Comparison of ENCODE assay signal across 8 cellular contexts in genomic region chr4:74794341-74794801, GRCh38. TPM values are rescaled to one million over a fixed set of nuclear protein-coding genes. Genes with fewer than 3 reads are reported as not detected.
DNase-seq lines count a peak whose midpoint lies in the region; TF ChIP-seq lines count a peak whose summit lies in the region.

TSS of gene BTC (minus strand) at chr4:74794523. CDS start at chr4:74794325, 198 bp downstream.

- H3K27ac Mint-ChIP-seq in activated CD4-positive, alpha-beta memory T cell treated with anti-CD3 and anti-CD28 coated beads for 36 hours = no peak within 1 kb of the TSS
- no peak within 1 kb of the TSS for H3K27ac Mint-ChIP-seq in activated CD4-positive, alpha-beta memory T cell treated with anti-CD3 and anti-CD28 coated beads, Interleukin-2, amount 10 ng/mL, durations not matched to agents 7 days and 5 days

- H3K4me3 ChIP-seq in kidney epithelial cell (ENCODE audit: low read depth, low read length) (peak within 1 kb of the TSS; percentile 62), testis (peak within 1 kb of the TSS; percentile 53 to 70)

- CTCF ChIA-PET in activated CD4-positive, alpha-beta memory T cell treated with anti-CD3 and anti-CD28 coated beads for 36 hours (lab: Charles Lee) = no interaction called here
- CTCF ChIA-PET in activated CD4-positive, alpha-beta memory T cell treated with anti-CD3 and anti-CD28 coated beads, Interleukin-2, amount 10 ng/mL, durations not matched to agents 7 days and 5 days (lab: Charles Lee) = interaction anchor here (0.6 kb wide), 1 partner anchor 27 kb away, joined by 4 read pairs; no protein-coding TSS in a partner anchor

- no peaks in the 10 kb centered on the region for H3K9me3 ChIP-seq in testis

- no peaks in the 10 kb centered on the region for H3K36me3 Mint-ChIP-seq in activated CD4-positive, alpha-beta memory T cell treated with anti-CD3 and anti-CD28 coated beads for 36 hours
- no peaks in the 10 kb centered on the region for H3K36me3 Mint-ChIP-seq in activated CD4-positive, alpha-beta memory T cell treated with anti-CD3 and anti-CD28 coated beads, Interleukin-2, amount 10 ng/mL, durations not matched to agents 7 days and 5 days (ENCODE audit: low read depth)

- no peaks in the 10 kb centered on the region for H3K36me3 ChIP-seq in kidney epithelial cell (ENCODE audit: control insufficient read depth, insufficient read depth, low read length)
- H3K36me3 ChIP-seq in testis (ENCODE audit: low read depth, missing control alignments) = no peaks in the 10 kb centered on the region

- in situ Hi-C loops in T47D (cut with HindIII; ENCODE audit: low pct_unique_long_range_greater_than_20kb, low sequenced_read_pairs) = no loop called here

- POLR2A ChIA-PET in activated CD4-positive, alpha-beta memory T cell treated with anti-CD3 and anti-CD28 coated beads for 36 hours (lab: Charles Lee) = no interaction called here
- POLR2A ChIA-PET in activated CD4-positive, alpha-beta memory T cell treated with anti-CD3 and anti-CD28 coated beads, Interleukin-2, amount 10 ng/mL, durations not matched to agents 7 days and 5 days (lab: Charles Lee) = no interaction called here

- peaks cover 32% of the 10 kb centered on the region for H3K27me3 Mint-ChIP-seq in activated CD4-positive, alpha-beta memory T cell treated with anti-CD3 and anti-CD28 coated beads for 36 hours
- peaks cover 34% of the 10 kb centered on the region for H3K27me3 Mint-ChIP-seq in activated CD4-positive, alpha-beta memory T cell treated with anti-CD3 and anti-CD28 coated beads, Interleukin-2, amount 10 ng/mL, durations not matched to agents 7 days and 5 days

- 2 to 3% methylated on average over 14 to 22 of the region's 22 CpGs for WGBS in testis, 2 donors

- peaks cover 7% of the 10 kb centered on the region for H3K4me1 ChIP-seq in testis

- TF ChIP-seq POLR2A in testis (IDR thresholded peaks at IDR 0.05) = no peak

- H3K9me3 Mint-ChIP-seq in activated CD4-positive, alpha-beta memory T cell treated with anti-CD3 and anti-CD28 coated beads for 36 hours = no peaks in the 10 kb centered on the region
- H3K9me3 Mint-ChIP-seq in activated CD4-positive, alpha-beta memory T cell treated with anti-CD3 and anti-CD28 coated beads, Interleukin-2, amount 10 ng/mL, durations not matched to agents 7 days and 5 days = no peaks in the 10 kb centered on the region

- H3K4me3 Mint-ChIP-seq in activated CD4-positive, alpha-beta memory T cell treated with anti-CD3 and anti-CD28 coated beads for 36 hours = peak within 1 kb of the TSS; percentile 35
- no peak within 1 kb of the TSS for H3K4me3 Mint-ChIP-seq in activated CD4-positive, alpha-beta memory T cell treated with anti-CD3 and anti-CD28 coated beads, Interleukin-2, amount 10 ng/mL, durations not matched to agents 7 days and 5 days

- H3K27ac ChIP-seq in testis = peak within 1 kb of the TSS; percentile 1 to 80

- no peaks in the 10 kb centered on the region for H3K27me3 ChIP-seq in kidney epithelial cell (ENCODE audit: control insufficient read depth, insufficient read depth, low read length)
- no peaks in the 10 kb centered on the region for H3K27me3 ChIP-seq in testis

- peak; percentile 10 for DNase-seq in activated CD4-positive, alpha-beta memory T cell treated with anti-CD3 and anti-CD28 coated beads for 36 hours
- DNase-seq in activated CD4-positive, alpha-beta memory T cell treated with anti-CD3 and anti-CD28 coated beads, Interleukin-2, amount 10 ng/mL, durations not matched to agents 7 days and 5 days = no peak
- DNase-seq in NCI-H2171 treated with DMSO at 0.1 percent for 48 hours (lab: John Stamatoyannopoulos, UW) (peak; percentile 11), T47D (ENCODE audit: low read depth in 1 of 2, low spot score in 1 of 2) (peak; percentile 53 to 79), kidney epithelial cell (ENCODE audit: low read depth) (no peak), testis (peak; percentile 60), T-helper 1 cell (no peak), MV-4-11 (lab: John Stamatoyannopoulos, UW) (no peak)

- intact Hi-C loops in activated CD4-positive, alpha-beta memory T cell treated with anti-CD3 and anti-CD28 coated beads for 36 hours (cut with micrococcal nuclease) = no loop called here
- intact Hi-C loops in testis (cut with DNase I; ENCODE audit: low total_unique reads) = no loop called here

- peaks cover 5% of the 10 kb centered on the region for H3K4me1 Mint-ChIP-seq in activated CD4-positive, alpha-beta memory T cell treated with anti-CD3 and anti-CD28 coated beads for 36 hours (ENCODE audit: low read depth)
- no peaks in the 10 kb centered on the region for H3K4me1 Mint-ChIP-seq in activated CD4-positive, alpha-beta memory T cell treated with anti-CD3 and anti-CD28 coated beads, Interleukin-2, amount 10 ng/mL, durations not matched to agents 7 days and 5 days

- TF ChIP-seq CTCF in kidney epithelial cell (IDR thresholded peaks at IDR 0.05; ENCODE audit: insufficient read depth, low read length, poor library complexity, severe bottlenecking) (peak; percentile 58), testis (IDR thresholded peaks at IDR 0.05) (peak in 1 of 3 experiments; percentile 16)

RNA-seq across cellular contexts. Expression of gene BTC, which starts in this region (rescaled TPM):
- total RNA-seq in activated CD4-positive, alpha-beta memory T cell treated with anti-CD3 and anti-CD28 coated beads for 36 hours = not detected
- total RNA-seq in activated CD4-positive, alpha-beta memory T cell treated with anti-CD3 and anti-CD28 coated beads, Interleukin-2, amount 10 ng/mL, durations not matched to agents 7 days and 5 days = not detected
- total RNA-seq in kidney epithelial cell (8.3 and 9.9 TPM in 2 replicates), testis (1 to 10 TPM in 1 of 2 donors, under 1 TPM in 1; 0.87 to 1.0 TPM)
- polyA plus RNA-seq in testis (ENCODE audit: insufficient read depth, low read depth, low replicate concordance) = 1.1 TPM

Comparison
In these comparisons a context has a peak if more than half of its experiments do, and no peak if none do; other contexts are left out.
1. Peak in DNase-seq in activated CD4-positive, alpha-beta memory T cell treated with anti-CD3 and anti-CD28 coated beads for 36 hours; RNA of the gene not detected or under 1 TPM.
2. DNase-seq: peak in NCI-H2171 treated with DMSO at 0.1 percent for 48 hours (single experiment), T47D (2 of 2) and testis (single experiment); none in activated CD4-positive, alpha-beta memory T cell treated with anti-CD3 and anti-CD28 coated beads, Interleukin-2, amount 10 ng/mL, durations not matched to agents 7 days and 5 days (single experiment), kidney epithelial cell (single experiment), T-helper 1 cell (0 of 5) and MV-4-11 (single experiment).